In the genomic region with DNA sequence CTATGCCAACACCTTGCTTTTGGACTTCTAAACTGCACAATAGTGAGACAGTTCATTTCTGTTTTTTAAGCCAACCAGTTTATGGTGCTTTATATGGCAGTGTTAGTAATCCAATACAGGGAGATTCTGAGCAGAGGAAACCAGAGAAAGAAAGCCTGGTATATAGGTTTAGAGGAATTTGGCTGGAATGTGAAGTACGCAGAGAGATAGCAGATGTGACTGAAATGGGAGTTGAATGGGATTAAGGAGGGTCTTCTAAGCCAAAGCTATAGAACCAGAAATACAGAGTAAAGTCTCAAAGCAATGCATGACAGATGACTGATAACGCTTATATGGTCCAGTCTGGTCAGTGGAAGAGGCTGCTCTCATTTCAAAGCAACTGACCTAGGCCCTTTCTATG, we compare ENCODE assay signal across 21 cellular contexts.
"Had no signal": no experiment of that assay in that cellular context is flagged by ENCODE, and none has a peak within 500 bp of the region (broad histone marks: within the 10 kb centered on the region; RNA-seq: fewer than 3 reads in every experiment).

No MANE protein-coding gene starts in this region.

- H3K36me3 Mint-ChIP-seq: naive thymus-derived CD8-positive, alpha-beta T cell; stimulated activated naive B cell treated with anti-CD40 and anti-IgM and Interleukin-4, amounts not matched to agents 10 μg/mL and 1 μg/mL and 100 μg/mL, for 72 hours had no signal

- H3K4me1 ChIP-seq: left ventricle myocardium inferior, right atrium auricular region, right lobe of liver, stomach, testis, thyroid gland, transverse colon, upper lobe of left lung, vagina had no signal

- H3K9me3 ChIP-seq: ovary, right atrium auricular region, right lobe of liver, stomach, testis, thyroid gland, transverse colon, upper lobe of left lung, vagina had no signal

- H3K27me3 Mint-ChIP-seq: progenitor cell of endocrine pancreas; stimulated activated naive B cell treated with anti-CD40 and anti-IgM and Interleukin-4, amounts not matched to agents 10 μg/mL and 1 μg/mL and 100 μg/mL, for 72 hours had no signal

- H3K36me3 ChIP-seq: left ventricle myocardium inferior, ovary, right atrium auricular region, right lobe of liver, stomach, thyroid gland, transverse colon, upper lobe of left lung, vagina had no signal

- H3K4me1 Mint-ChIP-seq: naive thymus-derived CD8-positive, alpha-beta T cell; stimulated activated naive B cell treated with anti-CD40 and anti-IgM and Interleukin-4, amounts not matched to agents 10 μg/mL and 1 μg/mL and 100 μg/mL, for 72 hours had no signal

- H3K4me2 ChIP-seq: smooth muscle cell had no signal

- DNase-seq: islet precursor cell; left ventricle myocardium inferior; naive thymus-derived CD8-positive, alpha-beta T cell; ovary; right lobe of liver; stimulated activated CD4-positive, alpha-beta T cell treated with anti-CD3 and anti-CD28 coated beads, Interleukin-1b, Interleukin-23, amount 100 ng/mL, for 48 hours; stimulated activated CD4-positive, alpha-beta T cell treated with anti-CD3 and anti-CD28 coated beads, Interleukin-2, amount 100 ng/mL, for 48 hours; stimulated activated CD4-positive, alpha-beta T cell treated with anti-CD3 and anti-CD28 coated beads, Interleukin-4, amount 100 ng/mL, for 4 hours; stimulated activated naive B cell treated with anti-CD40 and anti-IgM and Interleukin-4, amounts not matched to agents 10 μg/mL and 1 μg/mL and 100 μg/mL, for 72 hours; stimulated activated naive CD8-positive, alpha-beta T cell treated with anti-CD3 and anti-CD28 coated beads, Interleukin-15, Interleukin-2, amounts not matched to agents 100 U/mL and 50 U/mL, for 24 hours; stomach; testis; thyroid gland; transverse colon; upper lobe of left lung had no signal

- H3K27me3 ChIP-seq: ovary, right atrium auricular region, right lobe of liver, stomach, testis, thyroid gland, transverse colon, upper lobe of left lung, vagina had no signal

- H3K27ac Mint-ChIP-seq: naive thymus-derived CD8-positive, alpha-beta T cell; nephron; progenitor cell of endocrine pancreas; stimulated activated naive B cell treated with anti-CD40 and anti-IgM and Interleukin-4, amounts not matched to agents 10 μg/mL and 1 μg/mL and 100 μg/mL, for 72 hours had no signal

- H3K9me3 Mint-ChIP-seq: naive thymus-derived CD8-positive, alpha-beta T cell; nephron had no signal

- H3K4me3 Mint-ChIP-seq: naive thymus-derived CD8-positive, alpha-beta T cell; nephron; stimulated activated naive B cell treated with anti-CD40 and anti-IgM and Interleukin-4, amounts not matched to agents 10 μg/mL and 1 μg/mL and 100 μg/mL, for 72 hours had no signal

- ATAC-seq: naive thymus-derived CD8-positive, alpha-beta T cell; right lobe of liver; stimulated activated naive B cell treated with anti-CD40 and anti-IgM and Interleukin-4, amounts not matched to agents 10 μg/mL and 1 μg/mL and 100 μg/mL, for 72 hours; stimulated activated naive CD8-positive, alpha-beta T cell treated with anti-CD3 and anti-CD28 coated beads, Interleukin-15, Interleukin-2, amounts not matched to agents 100 U/mL and 50 U/mL, for 24 hours had no signal

- H3K4me3 ChIP-seq: left ventricle myocardium inferior, lung, ovary, right atrium auricular region, right lobe of liver, smooth muscle cell, stomach, testis, thyroid gland, transverse colon, upper lobe of left lung, vagina had no signal

- H3K27ac ChIP-seq: left ventricle myocardium inferior, ovary, right atrium auricular region, right lobe of liver, stomach, testis, thyroid gland, transverse colon, upper lobe of left lung, vagina had no signal
